ENCODE assay signal across 8 cellular contexts in genomic region chr11:67505605-67506396, GRCh38. TPM values are rescaled to one million over a fixed set of nuclear protein-coding genes. Genes with fewer than 3 reads are reported as not detected.
DNase-seq lines count a peak whose midpoint lies in the region; ATAC-seq and TF ChIP-seq lines count a peak whose summit lies in the region.

No MANE protein-coding gene starts in this region.

- H3K9me3 ChIP-seq in AG04450 (ENCODE audit: control insufficient read depth, insufficient read depth, low read length): no peaks in the 10 kb centered on the region; the same call in 1 of the 2 replicates
- no peaks in the 10 kb centered on the region for H3K9me3 ChIP-seq in T-helper 17 cell (ENCODE audit: control insufficient read depth, low read length, poor library complexity, severe bottlenecking)
- no peaks in the 10 kb centered on the region for H3K9me3 ChIP-seq in left ventricle myocardium inferior (replicated peaks)
- no peaks in the 10 kb centered on the region for H3K9me3 ChIP-seq in prostate gland
- H3K9me3 ChIP-seq in upper lobe of right lung: no peaks in the 10 kb centered on the region

- peak overlapping the region; percentile 97 for H3K27ac Mint-ChIP-seq in T-helper 17 cell

- TF ChIP-seq POLR2A in prostate gland (IDR thresholded peaks at IDR 0.05): peak; percentile 81

- peak; percentile 97 for TF ChIP-seq CTCF in AG04450 (IDR thresholded peaks at IDR 0.05; ENCODE audit: low read depth, low read length)
- TF ChIP-seq CTCF in left ventricle myocardium inferior (IDR thresholded peaks at IDR 0.05; ENCODE audit: borderline replicate concordance): peak; percentile 98
- peak; percentile 89 to 99 (median 98) for TF ChIP-seq CTCF in prostate gland (IDR thresholded peaks at IDR 0.05)
- peak; percentile 98 for TF ChIP-seq CTCF in upper lobe of right lung (IDR thresholded peaks at IDR 0.05)

- DNase-seq in AG04450 (ENCODE audit: low read depth, low spot score) (peak; percentile 48), GM19240 (ENCODE audit: insufficient read length, low spot score) (peak; percentile 78), NCI-H1436 treated with DMSO at 0.1 percent for 48 hours (lab: John Stamatoyannopoulos, UW) (peak; percentile 8), T-helper 17 cell (peak; percentile 87 to 91 (median 88)), amygdala (lab: John Stamatoyannopoulos, UW) (peak in 55 of 56 donors; percentile 13 to 87 (median 65)), left ventricle myocardium inferior (peak; percentile 87), prostate gland (ENCODE audit: low spot score) (peak; percentile 89), upper lobe of right lung (peak; percentile 96)

- H3K4me1 ChIP-seq in left ventricle myocardium inferior (peaks cover 62% of the 10 kb centered on the region), prostate gland (replicated peaks) (peaks cover 9% of the 10 kb centered on the region), upper lobe of right lung (peaks cover 35% of the 10 kb centered on the region)

- H3K27ac ChIP-seq in AG04450 (ENCODE audit: low read depth, low read length) (peak overlapping the region; percentile 70), left ventricle myocardium inferior (replicated peaks) (peak overlapping the region; percentile 100), prostate gland (peak overlapping the region; percentile 97 to 98), upper lobe of right lung (peak overlapping the region; percentile 98)

- H3K4me3 ChIP-seq in AG04450 (ENCODE audit: low read depth, low read length): peak overlapping the region; percentile 17
- peak overlapping the region; percentile 97 for H3K4me3 ChIP-seq in left ventricle myocardium inferior
- H3K4me3 ChIP-seq in prostate gland: peak overlapping the region in 1 of 2 donors; percentile 46
- H3K4me3 ChIP-seq in upper lobe of right lung: peak overlapping the region; percentile 87

- H3K27me3 ChIP-seq in AG04450 (ENCODE audit: control insufficient read depth, insufficient read depth, low read length) (no peaks in the 10 kb centered on the region), left ventricle myocardium inferior (ENCODE audit: low read depth) (no peaks in the 10 kb centered on the region), prostate gland (replicated peaks; ENCODE audit: insufficient read depth) (no peaks in the 10 kb centered on the region), upper lobe of right lung (no peaks in the 10 kb centered on the region)

- ATAC-seq in T-helper 17 cell (peak; percentile 52), upper lobe of right lung (peak; percentile 74)

- POLR2A ChIA-PET in AG04450 (lab: Yijun Ruan, JAX): no interaction called here

- CTCF ChIA-PET in AG04450 (lab: Charles Lee): interaction anchor here (0.9 kb wide), 1 partner anchor 160 kb away, joined by 3 read pairs; no protein-coding TSS in a partner anchor

- intact Hi-C loops in left ventricle myocardium inferior (cut with micrococcal nuclease) (loop anchor here (10.0 kb wide), 1 partner anchor 111 kb away; the partner anchor contains the start of gene RAD9A), prostate gland (cut with DNase I) (loop anchor here (5.0 to 10.0 kb wide), 2 partner anchors 104 to 151 kb away; partner anchors contain the start of genes POLD4, PPP1CA and TBC1D10C), upper lobe of right lung (cut with DNase I) (loop anchor here (10.0 kb wide), 1 partner anchor 101 kb away; the partner anchor contains the start of genes PPP1CA and TBC1D10C)

- H3K36me3 ChIP-seq in left ventricle myocardium inferior: peaks cover 22% of the 10 kb centered on the region
- peaks cover 0 to 2% of the 10 kb centered on the region in 2 donors for H3K36me3 ChIP-seq in prostate gland
- peaks cover 7% of the 10 kb centered on the region for H3K36me3 ChIP-seq in upper lobe of right lung

- H3K36me3 Mint-ChIP-seq in T-helper 17 cell (ENCODE audit: low read depth): no peaks in the 10 kb centered on the region

- WGBS in prostate gland: 9% methylated on average over 16 of the region's 17 CpGs

- H3K4me1 Mint-ChIP-seq in T-helper 17 cell: peaks cover 45% of the 10 kb centered on the region

- H3K27me3 Mint-ChIP-seq in T-helper 17 cell: peaks cover 1% of the 10 kb centered on the region

- peak overlapping the region; percentile 94 for H3K4me3 Mint-ChIP-seq in T-helper 17 cell

RNA-seq across cellular contexts. Expression of gene PITPNM1, which starts 0.6 kb away (rescaled TPM):
- 6.4 and 8.6 TPM in 2 replicates for polyA plus RNA-seq in AG04450 (2011; rRNA removed)
- 9.9 and 10.8 TPM in 2 replicates for polyA minus RNA-seq in AG04450 (2011; rRNA and poly(A)+ RNA removed)
- 100 to 1,000 TPM; 109 to 121 TPM for total RNA-seq in T-helper 17 cell
- total RNA-seq in left ventricle myocardium inferior: 36.6 TPM
- total RNA-seq in prostate gland: 10 to 100 TPM; 19.3 to 26.9 TPM
- 38.2 TPM for total RNA-seq in upper lobe of right lung

RNA-seq across cellular contexts. Expression of gene CDK2AP2, which starts 2.2 kb away (rescaled TPM):
- polyA plus RNA-seq in AG04450 (2011; rRNA removed): 11.7 and 17.2 TPM in 2 replicates
- 12.9 and 16.1 TPM in 2 replicates for polyA minus RNA-seq in AG04450 (2011; rRNA and poly(A)+ RNA removed)
- total RNA-seq in T-helper 17 cell: 10 to 100 TPM; 33.8 to 45.6 TPM
- 66.1 TPM for total RNA-seq in left ventricle myocardium inferior
- 10 to 100 TPM; 57.1 to 91.9 TPM for total RNA-seq in prostate gland
- 84.2 TPM for total RNA-seq in upper lobe of right lung

RNA-seq across cellular contexts. Expression of gene CABP2, which starts 17.4 kb away (rescaled TPM):
- not detected in 2 replicates for polyA plus RNA-seq in AG04450 (2011; rRNA removed)
- not detected in 2 replicates for polyA minus RNA-seq in AG04450 (2011; rRNA and poly(A)+ RNA removed)
- total RNA-seq in T-helper 17 cell (not detected), left ventricle myocardium inferior (not detected), prostate gland (not detected), upper lobe of right lung (not detected)

RNA-seq across cellular contexts. Expression of gene AIP, which starts 23.0 kb away (rescaled TPM):
- 55.3 and 75.7 TPM in 2 replicates for polyA plus RNA-seq in AG04450 (2011; rRNA removed)
- polyA minus RNA-seq in AG04450 (2011; rRNA and poly(A)+ RNA removed): 40.0 and 51.4 TPM in 2 replicates
- total RNA-seq in T-helper 17 cell: 100 to 1,000 TPM in 1 of 2 donors, 10 to 100 TPM in 1; 98.3 to 109 TPM
- total RNA-seq in left ventricle myocardium inferior: 55.3 TPM
- 10 to 100 TPM; 63.7 to 93.7 TPM for total RNA-seq in prostate gland
- 87.0 TPM for total RNA-seq in upper lobe of right lung

RNA-seq across cellular contexts. Expression of gene TMEM134, which starts 36.8 kb away (rescaled TPM):
- 14.7 and 22.5 TPM in 2 replicates for polyA plus RNA-seq in AG04450 (2011; rRNA removed)
- 2.7 and 4.6 TPM in 2 replicates for polyA minus RNA-seq in AG04450 (2011; rRNA and poly(A)+ RNA removed)
- total RNA-seq in T-helper 17 cell (10 to 100 TPM; 48.7 to 65.6 TPM), left ventricle myocardium inferior (87.5 TPM), prostate gland (100 to 1,000 TPM; 106 to 402 TPM), upper lobe of right lung (46.9 TPM)

Comparison
In these comparisons a context has a peak if more than half of its experiments do, and no peak if none do; other contexts are left out.
1. DNase-seq: peak in every context shown above with its lines; median percentile 96 in upper lobe of right lung; 89 in prostate gland; 88 in T-helper 17 cell; 87 in left ventricle myocardium inferior; 78 in GM19240; 65 in amygdala; 48 in AG04450; 8 in NCI-H1436 treated with DMSO at 0.1 percent for 48 hours.